ENCODE assay signal across 28 cellular contexts in genomic region chr10:96077181-96077580, GRCh38.
"Had no signal": no experiment of that assay in that cellular context is flagged by ENCODE, and none has a peak within 500 bp of the region (broad histone marks: within the 10 kb centered on the region; RNA-seq: fewer than 3 reads in every experiment).

No MANE protein-coding gene starts in this region.

- H3K36me3 Mint-ChIP-seq: stimulated activated effector memory CD8-positive, alpha-beta T cell treated with anti-CD3 and anti-CD28 coated beads, Interleukin-12 subunit alpha, Interleukin-12 subunit beta, amount 100 ng/mL, for 72 hours; type B pancreatic cell had no signal

- H3K4me3 ChIP-seq: stomach, suprapubic skin, testis, thoracic aorta, thyroid gland, tibial artery, tibial nerve, transverse colon, upper lobe of left lung, upper lobe of right lung, uterus, vagina had no signal

- H3K27me3 ChIP-seq: stomach, suprapubic skin, testis, thyroid gland, tibial artery, tibial nerve, transverse colon, upper lobe of left lung, upper lobe of right lung, uterus, vagina had no signal

- H3K27ac ChIP-seq: stomach, suprapubic skin, testis, thoracic aorta, thyroid gland, tibial artery, tibial nerve, transverse colon, upper lobe of left lung, upper lobe of right lung, uterus, vagina had no signal

- ATAC-seq: stimulated activated effector memory CD8-positive, alpha-beta T cell treated with anti-CD3 and anti-CD28 coated beads, Interleukin-12 subunit alpha, Interleukin-12 subunit beta, amount 100 ng/mL, for 72 hours; stimulated activated memory B cell treated with anti-CD40 and anti-IgM and Interleukin-4, amounts not matched to agents 10 μg/mL and 1 μg/mL and 100 μg/mL, for 72 hours; stimulated activated naive CD8-positive, alpha-beta T cell treated with anti-CD3 and anti-CD28 coated beads, Interleukin-15, amount 100 ng/mL, for 72 hours; stimulated activated naive CD8-positive, alpha-beta T cell treated with anti-CD3 and anti-CD28 coated beads, Interleukin-15, Interleukin-2, amounts not matched to agents 100 U/mL and 50 U/mL, for 24 hours; upper lobe of right lung had no signal

- FAIRE-seq: urothelium cell line had no signal

- H3K9me3 ChIP-seq: stomach, suprapubic skin, testis, thoracic aorta, thyroid gland, tibial artery, tibial nerve, transverse colon, upper lobe of left lung, upper lobe of right lung, uterus, vagina had no signal

- H3K4me1 ChIP-seq: stomach, suprapubic skin, testis, thyroid gland, tibial artery, tibial nerve, transverse colon, upper lobe of left lung, upper lobe of right lung, uterus, vagina had no signal

- H3K4me3 Mint-ChIP-seq: stimulated activated effector memory CD8-positive, alpha-beta T cell treated with anti-CD3 and anti-CD28 coated beads, Interleukin-12 subunit alpha, Interleukin-12 subunit beta, amount 100 ng/mL, for 72 hours; stimulated activated memory B cell treated with anti-CD40 and anti-IgM and Interleukin-4, amounts not matched to agents 10 μg/mL and 1 μg/mL and 100 μg/mL, for 72 hours; stimulated activated naive CD8-positive, alpha-beta T cell treated with anti-CD3 and anti-CD28 coated beads, Interleukin-15, amount 100 ng/mL, for 72 hours; stimulated activated naive CD8-positive, alpha-beta T cell treated with anti-CD3 and anti-CD28 coated beads, Interleukin-15, Interleukin-2, amounts not matched to agents 100 ng/mL and 50 ng/mL, for 24 hours; type B pancreatic cell had no signal

- DNase-seq: stimulated activated CD4-positive, alpha-beta T cell treated with anti-CD3 and anti-CD28 coated beads, Interleukin-2, amount 100 ng/mL, for 48 hours; stimulated activated CD4-positive, alpha-beta T cell treated with anti-CD3 and anti-CD28 coated beads, Interleukin-4, amount 100 ng/mL, for 1 hour; stimulated activated CD4-positive, alpha-beta T cell treated with anti-CD3 and anti-CD28 coated beads, Interleukin-4, amount 100 ng/mL, for 24 hours; stimulated activated CD4-positive, alpha-beta T cell treated with anti-CD3 and anti-CD28 coated beads, Interleukin-4, amount 100 ng/mL, for 4 hours; stimulated activated CD8-positive, alpha-beta memory T cell treated with anti-CD3 and anti-CD28 coated beads, Interleukin-4, amount 100 ng/mL, for 48 hours; stimulated activated naive CD4-positive, alpha-beta T cell; stimulated activated naive CD4-positive, alpha-beta T cell treated with Interleukin-2 at 50 U/mL for 16 hours; stimulated activated naive CD8-positive, alpha-beta T cell treated with anti-CD3 and anti-CD28 coated beads, Interleukin-15, amount 100 ng/mL, for 72 hours; stimulated activated naive CD8-positive, alpha-beta T cell treated with anti-CD3 and anti-CD28 coated beads, Interleukin-15, Interleukin-2, amounts not matched to agents 100 U/mL and 50 U/mL, for 24 hours; stomach; substantia nigra; testis; thyroid gland; tibial artery; transverse colon; trophoblast cell; upper lobe of left lung; upper lobe of right lung; uterus had no signal

- H3K4me1 Mint-ChIP-seq: stimulated activated memory B cell treated with anti-CD40 and anti-IgM and Interleukin-4, amounts not matched to agents 10 μg/mL and 1 μg/mL and 100 μg/mL, for 72 hours had no signal

- H3K36me3 ChIP-seq: thoracic aorta, thyroid gland, transverse colon, upper lobe of right lung, uterus, vagina had no signal

- H3K9me3 Mint-ChIP-seq: stimulated activated effector memory CD8-positive, alpha-beta T cell treated with anti-CD3 and anti-CD28 coated beads, Interleukin-12 subunit alpha, Interleukin-12 subunit beta, amount 100 ng/mL, for 72 hours; stimulated activated memory B cell treated with anti-CD40 and anti-IgM and Interleukin-4, amounts not matched to agents 10 μg/mL and 1 μg/mL and 100 μg/mL, for 72 hours; stimulated activated naive CD8-positive, alpha-beta T cell treated with anti-CD3 and anti-CD28 coated beads, Interleukin-15, amount 100 ng/mL, for 72 hours; stimulated activated naive CD8-positive, alpha-beta T cell treated with anti-CD3 and anti-CD28 coated beads, Interleukin-15, Interleukin-2, amounts not matched to agents 100 ng/mL and 50 ng/mL, for 24 hours; type B pancreatic cell had no signal

- H3K27me3 Mint-ChIP-seq: stimulated activated memory B cell treated with anti-CD40 and anti-IgM and Interleukin-4, amounts not matched to agents 10 μg/mL and 1 μg/mL and 100 μg/mL, for 72 hours; stimulated activated naive CD8-positive, alpha-beta T cell treated with anti-CD3 and anti-CD28 coated beads, Interleukin-15, amount 100 ng/mL, for 72 hours; stimulated activated naive CD8-positive, alpha-beta T cell treated with anti-CD3 and anti-CD28 coated beads, Interleukin-15, Interleukin-2, amounts not matched to agents 100 ng/mL and 50 ng/mL, for 24 hours had no signal

- H3K27ac Mint-ChIP-seq: stimulated activated effector memory CD8-positive, alpha-beta T cell treated with anti-CD3 and anti-CD28 coated beads, Interleukin-12 subunit alpha, Interleukin-12 subunit beta, amount 100 ng/mL, for 72 hours; stimulated activated memory B cell treated with anti-CD40 and anti-IgM and Interleukin-4, amounts not matched to agents 10 μg/mL and 1 μg/mL and 100 μg/mL, for 72 hours; stimulated activated naive CD8-positive, alpha-beta T cell treated with anti-CD3 and anti-CD28 coated beads, Interleukin-15, Interleukin-2, amounts not matched to agents 100 ng/mL and 50 ng/mL, for 24 hours; type B pancreatic cell had no signal
